Comparison of ENCODE assay signal across 24 cellular contexts in genomic region chr4:153274967-153275366, GRCh38.
DNase-seq lines count a peak whose midpoint lies in the region; ATAC-seq, FAIRE-seq and TF ChIP-seq lines count a peak whose summit lies in the region.
"Had no signal": no experiment of that assay in that cellular context is flagged by ENCODE, and none has a peak within 500 bp of the region (broad histone marks: within the 10 kb centered on the region; RNA-seq: fewer than 3 reads in every experiment).

No MANE protein-coding gene starts in this region.

- H2AFZ ChIP-seq in keratinocyte (ENCODE audit: control insufficient read depth, low read length): no peak overlapping the region

- intact Hi-C loops in activated naive CD4-positive, alpha-beta T cell treated with anti-CD3 and anti-CD28 coated beads for 36 hours (cut with micrococcal nuclease): no loop called here

- H3K27me3 Mint-ChIP-seq in activated naive CD4-positive, alpha-beta T cell treated with anti-CD3 and anti-CD28 coated beads for 36 hours (ENCODE audit: low read depth): no peaks in the 10 kb centered on the region
- H3K27me3 Mint-ChIP-seq: activated T-cell treated with anti-CD3 and anti-CD28 coated beads, Interleukin-2, amount 50 U/mL, for 24 hours; CD4-positive, alpha-beta T cell; type B pancreatic cell had no signal

- H3K9me3 Mint-ChIP-seq in activated naive CD4-positive, alpha-beta T cell treated with anti-CD3 and anti-CD28 coated beads, Interleukin-2, amount 50 U/mL, for 72 hours: no peaks in the 10 kb centered on the region
- no peaks in the 10 kb centered on the region for H3K9me3 Mint-ChIP-seq in activated naive CD4-positive, alpha-beta T cell treated with anti-CD3 and anti-CD28 coated beads for 36 hours
- H3K9me3 Mint-ChIP-seq: activated T-cell treated with anti-CD3 and anti-CD28 coated beads, Interleukin-2, amount 50 U/mL, for 24 hours; CD4-positive, alpha-beta T cell; nephron; T-helper 1 cell treated with Interleukin-12 subunit alpha and Interleukin-12 subunit beta and Interleukin-4 antibody, amounts not matched to agents 30 μg/mL and 1 μg/mL, for 36 hours; type B pancreatic cell had no signal

- H3K4me1 ChIP-seq in keratinocyte (ENCODE audit: control insufficient read depth, extremely low read depth, insufficient read depth, low read length) (no peaks in the 10 kb centered on the region), small intestine (ENCODE audit: control insufficient read depth in 2 of 2, insufficient read depth in 1 of 2, low read depth in 1 of 2, low read length in 1 of 2) (peaks cover 2 to 14% of the 10 kb centered on the region in 2 donors)

- H3K4me3 ChIP-seq in bronchial epithelial cell (ENCODE audit: low read depth, low read length): no peak overlapping the region
- no peak overlapping the region for H3K4me3 ChIP-seq in keratinocyte (ENCODE audit: control insufficient read depth in 2 of 3, extremely low read depth in 1 of 3, insufficient read depth in 2 of 3, low read depth in 1 of 3, low read length in 3 of 3)
- H3K4me3 ChIP-seq in small intestine (ENCODE audit: low read depth in 1 of 2, low read length in 2 of 2): no peak overlapping the region
- H3K4me3 ChIP-seq: heart left ventricle, SK-N-MC, spleen had no signal

- H3K9me3 ChIP-seq in keratinocyte (ENCODE audit: control insufficient read depth, low read depth, low read length) (no peaks in the 10 kb centered on the region), small intestine (ENCODE audit: control insufficient read depth, low read depth) (no peaks in the 10 kb centered on the region)
- H3K9me3 ChIP-seq: heart left ventricle, spleen had no signal

- H3K79me2 ChIP-seq in keratinocyte (ENCODE audit: control insufficient read depth, insufficient read depth, low read length): no peaks in the 10 kb centered on the region

- peaks cover 2% of the 10 kb centered on the region for H3K9me1 ChIP-seq in keratinocyte (ENCODE audit: control insufficient read depth, extremely low read depth, insufficient read depth, low read length)

- H3K27me3 ChIP-seq in bronchial epithelial cell (ENCODE audit: control insufficient read depth, insufficient read depth, low read length) (no peaks in the 10 kb centered on the region), keratinocyte (ENCODE audit: control insufficient read depth, extremely low read depth, insufficient read depth, low read length) (no peaks in the 10 kb centered on the region), small intestine (ENCODE audit: control insufficient read depth in 2 of 2, insufficient read depth in 2 of 2, low read length in 2 of 2) (no peaks in the 10 kb centered on the region)
- H3K27me3 ChIP-seq: brain microvascular endothelial cell, heart left ventricle, spleen had no signal

- DNase-seq in activated naive CD4-positive, alpha-beta T cell treated with anti-CD3 and anti-CD28 coated beads, Interleukin-2, amount 50 U/mL, for 72 hours (ENCODE audit: low spot score in 2 of 2): no peak
- DNase-seq in activated naive CD4-positive, alpha-beta T cell treated with anti-CD3 and anti-CD28 coated beads for 36 hours: no peak
- DNase-seq in bronchial epithelial cell (ENCODE audit: low read depth): peak; percentile 72
- DNase-seq in keratinocyte (ENCODE audit: low read depth, low spot score): no peak
- DNase-seq in small intestine: peak; percentile 95
- no peak for DNase-seq in SHP77 (lab: John Stamatoyannopoulos, UW)
- DNase-seq: activated T-cell treated with anti-CD3 and anti-CD28 coated beads, Interleukin-2, amount 50 U/mL, for 24 hours; AML-193; brain microvascular endothelial cell; CD4-positive, alpha-beta T cell; effector CD8-positive, alpha-beta T cell; foreskin fibroblast; heart left ventricle; NCI-H510A; spleen had no signal

- no peak overlapping the region for H3K27ac Mint-ChIP-seq in activated naive CD4-positive, alpha-beta T cell treated with anti-CD3 and anti-CD28 coated beads, Interleukin-2, amount 50 U/mL, for 72 hours
- no peak overlapping the region for H3K27ac Mint-ChIP-seq in activated naive CD4-positive, alpha-beta T cell treated with anti-CD3 and anti-CD28 coated beads for 36 hours
- H3K27ac Mint-ChIP-seq: activated T-cell treated with anti-CD3 and anti-CD28 coated beads, Interleukin-2, amount 50 U/mL, for 24 hours; CD4-positive, alpha-beta T cell; T-helper 1 cell treated with Interleukin-12 subunit alpha and Interleukin-12 subunit beta and Interleukin-4 antibody, amounts not matched to agents 30 μg/mL and 1 μg/mL, for 36 hours; type B pancreatic cell had no signal

- no peaks in the 10 kb centered on the region for H3K36me3 Mint-ChIP-seq in activated naive CD4-positive, alpha-beta T cell treated with anti-CD3 and anti-CD28 coated beads, Interleukin-2, amount 50 U/mL, for 72 hours
- no peaks in the 10 kb centered on the region for H3K36me3 Mint-ChIP-seq in activated naive CD4-positive, alpha-beta T cell treated with anti-CD3 and anti-CD28 coated beads for 36 hours (ENCODE audit: low read depth)

- H3K4me3 Mint-ChIP-seq in activated naive CD4-positive, alpha-beta T cell treated with anti-CD3 and anti-CD28 coated beads for 36 hours: no peak overlapping the region
- H3K4me3 Mint-ChIP-seq: activated T-cell treated with anti-CD3 and anti-CD28 coated beads, Interleukin-2, amount 50 U/mL, for 24 hours; CD4-positive, alpha-beta T cell; nephron; T-helper 1 cell treated with Interleukin-12 subunit alpha and Interleukin-12 subunit beta and Interleukin-4 antibody, amounts not matched to agents 30 μg/mL and 1 μg/mL, for 36 hours; type B pancreatic cell had no signal

- no peak overlapping the region for H3K9ac ChIP-seq in keratinocyte (ENCODE audit: control insufficient read depth, extremely low read depth, insufficient read depth, low read length)

- WGBS in small intestine, 3 donors: 18 to 73% (median 43%) methylated on average over 2 of the region's 2 CpGs

- H3K36me3 ChIP-seq in bronchial epithelial cell (ENCODE audit: control insufficient read depth, insufficient read depth, low read length): no peaks in the 10 kb centered on the region
- H3K36me3 ChIP-seq in keratinocyte (ENCODE audit: control insufficient read depth in 2 of 2, extremely low read depth in 1 of 2, insufficient read depth in 2 of 2, low read length in 2 of 2): no peaks in the 10 kb centered on the region
- peaks cover 6 to 9% of the 10 kb centered on the region in 2 donors for H3K36me3 ChIP-seq in small intestine (ENCODE audit: control insufficient read depth in 2 of 2, insufficient read depth in 2 of 2, low read length in 2 of 2)
- H3K36me3 ChIP-seq: brain microvascular endothelial cell had no signal

- H3K4me2 ChIP-seq in keratinocyte (ENCODE audit: control insufficient read depth, extremely low read depth, insufficient read depth, low read depth, low read length): no peak overlapping the region

- CTCF ChIA-PET in activated naive CD4-positive, alpha-beta T cell treated with anti-CD3 and anti-CD28 coated beads for 36 hours (lab: Charles Lee): no interaction called here

- dilution Hi-C loops in keratinocyte (cut with MboI; ENCODE audit: extremely low pct_ligation_motif_present, low sequenced_read_pairs): no loop called here

- FAIRE-seq in bronchial epithelial cell (lab: Jason Lieb, UNC) (no peak), keratinocyte (lab: Jason Lieb, UNC) (peak; percentile 63), small intestine (lab: Jason Lieb, UNC) (peak; percentile 64)
- FAIRE-seq: A204.1 had no signal

- ATAC-seq in activated naive CD4-positive, alpha-beta T cell treated with anti-CD3 and anti-CD28 coated beads, Interleukin-2, amount 50 U/mL, for 72 hours: peak; percentile 34 to 82
- ATAC-seq in HG02571 (IDR thresholded peaks at IDR 0.05; ENCODE audit: unreplicated experiment) (no peak), HG03442 (IDR thresholded peaks at IDR 0.05; ENCODE audit: unreplicated experiment) (no peak)

- no peaks in the 10 kb centered on the region for H4K20me1 ChIP-seq in keratinocyte (ENCODE audit: control insufficient read depth, extremely low read depth, insufficient read depth, low read length)

- TF ChIP-seq CTCF in bronchial epithelial cell (IDR thresholded peaks at IDR 0.05; ENCODE audit: insufficient read depth, low read length, severe bottlenecking) (no peak), keratinocyte (optimal IDR thresholded peaks at IDR 0.05 in 1 of 3, IDR thresholded peaks at IDR 0.05 in 1 of 3, conservative IDR thresholded peaks at IDR 0.05 in 1 of 3; ENCODE audit: extremely low read depth in 1 of 3, insufficient read depth in 2 of 3, low read length in 3 of 3) (no peak)

- no peaks in the 10 kb centered on the region for H3K4me1 Mint-ChIP-seq in activated naive CD4-positive, alpha-beta T cell treated with anti-CD3 and anti-CD28 coated beads for 36 hours (ENCODE audit: low read depth)

- H3K27ac ChIP-seq in keratinocyte (ENCODE audit: control insufficient read depth, insufficient read depth, low read length): no peak overlapping the region
- peak overlapping the region; percentile 64 to 69 for H3K27ac ChIP-seq in small intestine (ENCODE audit: low read depth in 1 of 2, low read length in 1 of 2)
- H3K27ac ChIP-seq: brain microvascular endothelial cell, heart left ventricle, HL-60, RWPE1, SK-N-MC, spleen had no signal

Comparison
In these comparisons a context has a peak if more than half of its experiments do, and no peak if none do; other contexts are left out.
1. ATAC-seq: peak in activated naive CD4-positive, alpha-beta T cell treated with anti-CD3 and anti-CD28 coated beads, Interleukin-2, amount 50 U/mL, for 72 hours (2 of 2); none in HG02571 (single experiment) and HG03442 (single experiment).
2. DNase-seq: peak in bronchial epithelial cell (single experiment) and small intestine (single experiment); none in activated naive CD4-positive, alpha-beta T cell treated with anti-CD3 and anti-CD28 coated beads, Interleukin-2, amount 50 U/mL, for 72 hours (0 of 2), activated naive CD4-positive, alpha-beta T cell treated with anti-CD3 and anti-CD28 coated beads for 36 hours (single experiment), keratinocyte (single experiment) and SHP77 (0 of 2).